Comparison of ENCODE assay signal across 1 cellular context in the genomic region with DNA sequence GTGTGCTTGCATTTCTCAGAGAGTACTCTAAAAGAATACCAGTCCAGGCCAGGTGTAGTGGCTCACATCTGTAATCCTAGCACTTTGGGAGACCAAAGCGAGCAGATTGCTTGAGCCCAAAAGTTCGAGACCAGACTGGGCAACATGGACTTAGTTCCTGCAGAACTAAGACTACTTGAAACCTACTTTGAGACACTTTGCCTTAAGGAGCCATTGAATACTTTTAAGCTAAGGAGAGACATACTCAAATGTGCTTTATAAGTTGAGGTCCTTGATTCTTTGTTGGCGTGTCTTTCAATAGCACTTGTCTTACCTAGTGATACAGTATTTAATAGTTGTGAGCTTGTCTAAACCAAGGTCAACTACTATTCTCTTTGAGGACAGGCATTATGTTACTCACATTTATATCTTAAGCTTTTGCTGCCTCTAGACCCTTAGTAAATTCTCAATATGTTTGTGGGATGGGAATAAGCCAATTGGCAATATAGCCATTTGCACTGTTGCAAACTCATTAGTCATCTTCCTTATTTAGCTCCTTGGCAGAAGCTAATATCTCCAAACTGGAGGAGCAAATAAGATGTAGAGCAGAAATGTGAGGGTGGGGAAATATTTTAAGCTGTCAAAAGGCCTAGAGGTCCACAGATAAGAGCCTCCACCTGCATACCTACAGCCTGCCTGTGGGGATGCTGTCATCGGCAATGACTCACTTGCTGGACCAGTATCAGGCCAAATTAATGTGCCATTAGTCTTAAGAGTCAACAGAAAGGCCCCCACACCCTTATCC.
TF ChIP-seq lines count a peak whose summit lies in the region.

No MANE protein-coding gene starts in this region.

TF ChIP-seq in WTC11, 78 proteins besides CTCF, POLR2A, EP300 and RAD21 (continued from another document):
- TF ChIP-seq, protein P1, sequence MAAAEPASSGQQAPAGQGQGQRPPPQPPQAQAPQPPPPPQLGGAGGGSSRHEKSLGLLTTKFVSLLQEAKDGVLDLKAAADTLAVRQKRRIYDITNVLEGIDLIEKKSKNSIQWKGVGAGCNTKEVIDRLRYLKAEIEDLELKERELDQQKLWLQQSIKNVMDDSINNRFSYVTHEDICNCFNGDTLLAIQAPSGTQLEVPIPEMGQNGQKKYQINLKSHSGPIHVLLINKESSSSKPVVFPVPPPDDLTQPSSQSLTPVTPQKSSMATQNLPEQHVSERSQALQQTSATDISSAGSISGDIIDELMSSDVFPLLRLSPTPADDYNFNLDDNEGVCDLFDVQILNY (CRISPR knock-in tag; IDR thresholded peaks at IDR 0.05) = no peak
- TF ChIP-seq, protein P2, sequence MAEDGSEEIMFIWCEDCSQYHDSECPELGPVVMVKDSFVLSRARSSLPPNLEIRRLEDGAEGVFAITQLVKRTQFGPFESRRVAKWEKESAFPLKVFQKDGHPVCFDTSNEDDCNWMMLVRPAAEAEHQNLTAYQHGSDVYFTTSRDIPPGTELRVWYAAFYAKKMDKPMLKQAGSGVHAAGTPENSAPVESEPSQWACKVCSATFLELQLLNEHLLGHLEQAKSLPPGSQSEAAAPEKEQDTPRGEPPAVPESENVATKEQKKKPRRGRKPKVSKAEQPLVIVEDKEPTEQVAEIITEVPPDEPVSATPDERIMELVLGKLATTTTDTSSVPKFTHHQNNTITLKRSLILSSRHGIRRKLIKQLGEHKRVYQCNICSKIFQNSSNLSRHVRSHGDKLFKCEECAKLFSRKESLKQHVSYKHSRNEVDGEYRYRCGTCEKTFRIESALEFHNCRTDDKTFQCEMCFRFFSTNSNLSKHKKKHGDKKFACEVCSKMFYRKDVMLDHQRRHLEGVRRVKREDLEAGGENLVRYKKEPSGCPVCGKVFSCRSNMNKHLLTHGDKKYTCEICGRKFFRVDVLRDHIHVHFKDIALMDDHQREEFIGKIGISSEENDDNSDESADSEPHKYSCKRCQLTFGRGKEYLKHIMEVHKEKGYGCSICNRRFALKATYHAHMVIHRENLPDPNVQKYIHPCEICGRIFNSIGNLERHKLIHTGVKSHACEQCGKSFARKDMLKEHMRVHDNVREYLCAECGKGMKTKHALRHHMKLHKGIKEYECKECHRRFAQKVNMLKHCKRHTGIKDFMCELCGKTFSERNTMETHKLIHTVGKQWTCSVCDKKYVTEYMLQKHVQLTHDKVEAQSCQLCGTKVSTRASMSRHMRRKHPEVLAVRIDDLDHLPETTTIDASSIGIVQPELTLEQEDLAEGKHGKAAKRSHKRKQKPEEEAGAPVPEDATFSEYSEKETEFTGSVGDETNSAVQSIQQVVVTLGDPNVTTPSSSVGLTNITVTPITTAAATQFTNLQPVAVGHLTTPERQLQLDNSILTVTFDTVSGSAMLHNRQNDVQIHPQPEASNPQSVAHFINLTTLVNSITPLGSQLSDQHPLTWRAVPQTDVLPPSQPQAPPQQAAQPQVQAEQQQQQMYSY (CRISPR knock-in tag; IDR thresholded peaks at IDR 0.05) = no peak
- no peak for TF ChIP-seq OVOL2 (CRISPR knock-in tag; IDR thresholded peaks at IDR 0.05; ENCODE audit: borderline replicate concordance)
- TF ChIP-seq RELA (CRISPR knock-in tag; IDR thresholded peaks at IDR 0.05; ENCODE audit: borderline replicate concordance) = no peak
- no peak for TF ChIP-seq NFATC4 (CRISPR knock-in tag; IDR thresholded peaks at IDR 0.05)
- TF ChIP-seq, protein P3, sequence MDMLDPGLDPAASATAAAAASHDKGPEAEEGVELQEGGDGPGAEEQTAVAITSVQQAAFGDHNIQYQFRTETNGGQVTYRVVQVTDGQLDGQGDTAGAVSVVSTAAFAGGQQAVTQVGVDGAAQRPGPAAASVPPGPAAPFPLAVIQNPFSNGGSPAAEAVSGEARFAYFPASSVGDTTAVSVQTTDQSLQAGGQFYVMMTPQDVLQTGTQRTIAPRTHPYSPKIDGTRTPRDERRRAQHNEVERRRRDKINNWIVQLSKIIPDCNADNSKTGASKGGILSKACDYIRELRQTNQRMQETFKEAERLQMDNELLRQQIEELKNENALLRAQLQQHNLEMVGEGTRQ (CRISPR knock-in tag; IDR thresholded peaks at IDR 0.05) = no peak
- TF ChIP-seq, protein P4, sequence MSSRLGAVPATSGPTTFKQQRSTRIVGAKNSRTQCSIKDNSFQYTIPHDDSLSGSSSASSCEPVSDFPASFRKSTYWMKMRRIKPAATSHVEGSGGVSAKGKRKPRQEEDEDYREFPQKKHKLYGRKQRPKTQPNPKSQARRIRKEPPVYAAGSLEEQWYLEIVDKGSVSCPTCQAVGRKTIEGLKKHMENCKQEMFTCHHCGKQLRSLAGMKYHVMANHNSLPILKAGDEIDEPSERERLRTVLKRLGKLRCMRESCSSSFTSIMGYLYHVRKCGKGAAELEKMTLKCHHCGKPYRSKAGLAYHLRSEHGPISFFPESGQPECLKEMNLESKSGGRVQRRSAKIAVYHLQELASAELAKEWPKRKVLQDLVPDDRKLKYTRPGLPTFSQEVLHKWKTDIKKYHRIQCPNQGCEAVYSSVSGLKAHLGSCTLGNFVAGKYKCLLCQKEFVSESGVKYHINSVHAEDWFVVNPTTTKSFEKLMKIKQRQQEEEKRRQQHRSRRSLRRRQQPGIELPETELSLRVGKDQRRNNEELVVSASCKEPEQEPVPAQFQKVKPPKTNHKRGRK (CRISPR knock-in tag; IDR thresholded peaks at IDR 0.05; ENCODE audit: borderline replicate concordance) = no peak
